24 cellular contexts compared by ENCODE assay signal in the genomic region with DNA sequence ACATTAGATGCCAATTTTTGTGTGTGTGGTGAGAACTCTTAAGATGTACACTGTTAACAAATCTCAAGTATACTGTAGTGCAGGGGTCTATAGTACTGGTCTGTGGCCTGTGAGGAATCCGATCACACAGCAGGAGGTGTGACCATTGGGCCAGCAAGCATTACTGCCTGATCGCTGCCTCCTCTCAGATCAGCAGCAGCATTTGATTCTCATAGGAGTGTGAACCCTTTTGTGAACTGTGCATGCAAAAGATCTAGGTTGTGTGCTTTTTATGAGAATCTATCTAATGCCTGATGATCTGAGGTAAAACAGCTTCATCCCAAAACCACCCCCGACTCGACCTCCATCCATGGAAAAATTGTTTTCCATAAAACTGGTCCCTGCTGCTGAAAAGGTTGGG.
"Had no signal": no experiment of that assay in that cellular context is flagged by ENCODE, and none has a peak within 500 bp of the region (broad histone marks: within the 10 kb centered on the region; RNA-seq: fewer than 3 reads in every experiment).

No MANE protein-coding gene starts in this region.

- H3K27ac ChIP-seq: coronary artery, heart left ventricle, pancreas, stomach, transverse colon, WERI-Rb-1 had no signal

- H3K4me3 Mint-ChIP-seq: activated CD4-positive, alpha-beta memory T cell treated with anti-CD3 and anti-CD28 coated beads for 36 hours; activated CD8-positive, alpha-beta memory T cell treated with anti-CD3 and anti-CD28 coated beads, Interleukin-2, amount 10 ng/mL, durations not matched to agents 7 days and 5 days; nephron; T-cell had no signal

- H3K9me3 ChIP-seq: pancreas had no signal

- DNase-seq: activated CD4-positive, alpha-beta memory T cell treated with anti-CD3 and anti-CD28 coated beads for 36 hours; activated CD4-positive, alpha-beta T cell treated with anti-CD3 and anti-CD28 coated beads for 1 hour; activated CD8-positive, alpha-beta memory T cell treated with anti-CD3 and anti-CD28 coated beads, Interleukin-2, amount 10 ng/mL, durations not matched to agents 7 days and 5 days; activated gamma-delta T cell; activated T-cell treated with anti-CD3 and anti-CD28 coated beads for 4 hours; amygdala; cerebellar nuclear complex; heart left ventricle; islet precursor cell; left colon; mesenchymal stem cell; pancreas; right cardiac atrium; stimulated activated CD4-positive, alpha-beta T cell treated with anti-CD3 and anti-CD28 coated beads, Interleukin-4, amount 100 ng/mL, for 4 hours; stomach; T-cell; transverse colon; WERI-Rb-1 had no signal

- FAIRE-seq: bronchial epithelial cell, pancreas, TTC549, urothelium cell line had no signal

- H3K27ac Mint-ChIP-seq: activated CD8-positive, alpha-beta memory T cell treated with anti-CD3 and anti-CD28 coated beads, Interleukin-2, amount 10 ng/mL, durations not matched to agents 7 days and 5 days; activated naive CD4-positive, alpha-beta T cell treated with anti-CD3 and anti-CD28 coated beads, Interleukin-2, amount 50 U/mL, for 24 hours; nephron had no signal

- ATAC-seq: activated CD8-positive, alpha-beta memory T cell treated with anti-CD3 and anti-CD28 coated beads, Interleukin-2, amount 10 ng/mL, durations not matched to agents 7 days and 5 days; heart left ventricle; left colon; pancreas; right cardiac atrium; T-cell had no signal

- H3K4me3 ChIP-seq: coronary artery, heart left ventricle, pancreas, stomach, transverse colon had no signal

- H3K4me1 Mint-ChIP-seq: nephron had no signal

- H3K27me3 Mint-ChIP-seq: activated CD4-positive, alpha-beta memory T cell treated with anti-CD3 and anti-CD28 coated beads for 36 hours; activated CD8-positive, alpha-beta memory T cell treated with anti-CD3 and anti-CD28 coated beads, Interleukin-2, amount 10 ng/mL, durations not matched to agents 7 days and 5 days; activated naive CD4-positive, alpha-beta T cell treated with anti-CD3 and anti-CD28 coated beads, Interleukin-2, amount 50 U/mL, for 24 hours; T-cell had no signal

- H3K27me3 ChIP-seq: heart left ventricle, pancreas, stomach, transverse colon had no signal
